Comparison of ENCODE assay signal across 34 cellular contexts in the genomic region with DNA sequence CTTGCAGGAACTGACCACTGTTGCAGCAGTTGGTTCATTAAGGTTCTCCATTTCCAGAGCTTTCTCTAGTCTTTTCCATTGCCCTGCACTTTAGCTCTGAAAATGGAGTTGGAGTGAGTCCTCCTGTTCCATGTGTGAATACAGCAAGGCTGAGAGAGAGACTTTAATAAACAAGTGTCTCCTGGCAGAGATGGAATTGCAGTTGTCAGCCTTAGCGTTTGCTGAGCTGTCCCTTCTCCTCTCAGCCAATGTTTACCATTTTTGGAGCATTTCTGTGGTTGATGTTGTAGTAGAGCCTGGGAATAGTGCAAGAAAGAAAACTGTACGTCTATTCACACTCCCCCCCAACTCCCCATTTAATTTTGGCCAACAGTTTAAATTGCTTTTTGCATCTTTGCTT. TPM values are rescaled to one million over a fixed set of nuclear protein-coding genes. Genes with fewer than 3 reads are reported as not detected.
DNase-seq lines count a peak whose midpoint lies in the region; ATAC-seq and TF ChIP-seq lines count a peak whose summit lies in the region.
"Had no signal": no experiment of that assay in that cellular context is flagged by ENCODE, and none has a peak within 500 bp of the region (broad histone marks: within the 10 kb centered on the region; RNA-seq: fewer than 3 reads in every experiment).

No MANE protein-coding gene starts in this region.

- H3K9me3 ChIP-seq in endocrine pancreas (ENCODE audit: control insufficient read depth, low read length) = no peaks in the 10 kb centered on the region
- no peaks in the 10 kb centered on the region for H3K9me3 ChIP-seq in mesenchymal stem cell (ENCODE audit: control insufficient read depth, low read length)
- H3K9me3 ChIP-seq: neutrophil, tibial nerve had no signal

- H3K23ac ChIP-seq in mesenchymal stem cell (ENCODE audit: low read length in 2 of 2) = no peak overlapping the region

- no peak overlapping the region for H3K14ac ChIP-seq in mesenchymal stem cell (ENCODE audit: low read length in 2 of 2)

- H4K8ac ChIP-seq in mesenchymal stem cell (ENCODE audit: low read length) = no peak overlapping the region

- CTCF ChIA-PET in GM10248 (lab: Yijun Ruan, JAX) = interaction anchor here (1.2 to 5.3 kb wide), 4 partner anchors 9 to 35 kb away, joined by 3 to 30 read pairs (median 4); no protein-coding TSS in a partner anchor

- H2AK5ac ChIP-seq in mesenchymal stem cell (ENCODE audit: low read length, severe bottlenecking) = no peak overlapping the region

- no peak overlapping the region for H2AFZ ChIP-seq in mesenchymal stem cell (ENCODE audit: low read depth, low read length)
- H2AFZ ChIP-seq: PC-9 had no signal

- H3K4me3 ChIP-seq in endocrine pancreas (ENCODE audit: control insufficient read depth, insufficient read depth, low read length) (peak overlapping the region; percentile 19), mesenchymal stem cell (ENCODE audit: insufficient read depth in 1 of 2, low read depth in 1 of 2, low read length in 2 of 2) (no peak overlapping the region)
- H3K4me3 ChIP-seq: PC-9, tibial nerve had no signal

- H3K18ac ChIP-seq in mesenchymal stem cell (ENCODE audit: low read depth in 1 of 2, low read length in 2 of 2) = no peak overlapping the region

- H3K27ac Mint-ChIP-seq in activated naive CD8-positive, alpha-beta T cell = peak overlapping the region; percentile 7
- H3K27ac Mint-ChIP-seq in activated naive CD8-positive, alpha-beta T cell treated with anti-CD3 and anti-CD28 coated beads for 36 hours = no peak overlapping the region
- H3K27ac Mint-ChIP-seq: mesothelial cell of epicardium, naive B cell, progenitor cell of endocrine pancreas had no signal

- H3K36me3 Mint-ChIP-seq in activated naive CD8-positive, alpha-beta T cell = peaks cover 12% of the 10 kb centered on the region
- peaks cover 38% of the 10 kb centered on the region for H3K36me3 Mint-ChIP-seq in activated naive CD8-positive, alpha-beta T cell treated with anti-CD3 and anti-CD28 coated beads for 36 hours

- H3K9ac ChIP-seq in endocrine pancreas (ENCODE audit: control insufficient read depth, insufficient read depth, low read length) (no peak overlapping the region), mesenchymal stem cell (ENCODE audit: low read length) (no peak overlapping the region)

- no peak overlapping the region for H2BK120ac ChIP-seq in mesenchymal stem cell (ENCODE audit: low read depth, low read length)

- no peaks in the 10 kb centered on the region for H3K9me3 Mint-ChIP-seq in activated naive CD8-positive, alpha-beta T cell (ENCODE audit: low read depth)
- H3K9me3 Mint-ChIP-seq in activated naive CD8-positive, alpha-beta T cell treated with anti-CD3 and anti-CD28 coated beads for 36 hours = no peaks in the 10 kb centered on the region
- H3K9me3 Mint-ChIP-seq: CD4-positive, CD25-positive, alpha-beta regulatory T cell; mesothelial cell of epicardium; naive B cell had no signal

- no peak overlapping the region for H3K4me2 ChIP-seq in mesenchymal stem cell (ENCODE audit: low read length, poor library complexity, severe bottlenecking)
- H3K4me2 ChIP-seq: PC-9 had no signal

- POLR2A ChIA-PET in GM10248 (lab: Yijun Ruan, JAX) = interaction anchor here (0.7 kb wide), 1 partner anchor 13 kb away, joined by 8 read pairs; no protein-coding TSS in a partner anchor

- H3K4me1 ChIP-seq in endocrine pancreas (ENCODE audit: control insufficient read depth, insufficient read depth, low read length) (peaks cover 13% of the 10 kb centered on the region), mesenchymal stem cell (ENCODE audit: control insufficient read depth, insufficient read depth, low read depth, low read length) (no peaks in the 10 kb centered on the region)

- H3K79me1 ChIP-seq in mesenchymal stem cell (replicated peaks; ENCODE audit: low read length, poor library complexity, severe bottlenecking) = peaks cover 39% of the 10 kb centered on the region

- no peak overlapping the region for H4K91ac ChIP-seq in mesenchymal stem cell (ENCODE audit: low read length)

- H2BK5ac ChIP-seq in mesenchymal stem cell (ENCODE audit: low read depth, low read length, poor library complexity, severe bottlenecking) = no peak overlapping the region

- H3K4ac ChIP-seq in mesenchymal stem cell (ENCODE audit: low read depth in 1 of 2, low read length in 2 of 2) = no peak overlapping the region

- 0% methylated on average over 1 of the region's 2 CpGs for WGBS in mesenchymal stem cell

- peaks cover 41% of the 10 kb centered on the region for H3K4me1 Mint-ChIP-seq in activated naive CD8-positive, alpha-beta T cell (ENCODE audit: low read depth)
- H3K4me1 Mint-ChIP-seq in activated naive CD8-positive, alpha-beta T cell treated with anti-CD3 and anti-CD28 coated beads for 36 hours = peaks cover 34% of the 10 kb centered on the region

- TF ChIP-seq CTCF in GM10248 (IDR thresholded peaks at IDR 0.05; ENCODE audit: control extremely low read depth, extremely low read depth, low read depth, missing control alignments) = no peak

- in situ Hi-C loops in G401 (cut with HindIII; ENCODE audit: low sequenced_read_pairs) = no loop called here

- H3K27ac ChIP-seq in mesenchymal stem cell (ENCODE audit: low read length, poor library complexity, severe bottlenecking) = no peak overlapping the region
- H3K27ac ChIP-seq: 22Rv1, neutrophil, tibial nerve had no signal

- peaks cover 3% of the 10 kb centered on the region for H3K36me3 ChIP-seq in endocrine pancreas (ENCODE audit: control insufficient read depth, insufficient read depth, low read length)
- H3K36me3 ChIP-seq in mesenchymal stem cell (ENCODE audit: control insufficient read depth in 1 of 2, insufficient read depth in 2 of 2, low read depth in 1 of 2, low read length in 2 of 2) = peaks cover 5 to 40% of the 10 kb centered on the region in 2 experiments

- no peak overlapping the region for H2BK12ac ChIP-seq in mesenchymal stem cell (ENCODE audit: low read length in 2 of 2)

- H3K27me3 ChIP-seq in endocrine pancreas (ENCODE audit: control insufficient read depth, insufficient read depth, low read length) (no peaks in the 10 kb centered on the region), mesenchymal stem cell (ENCODE audit: control insufficient read depth in 1 of 2, insufficient read depth in 1 of 2, low read length in 2 of 2) (no peaks in the 10 kb centered on the region)
- H3K27me3 ChIP-seq: neutrophil, tibial nerve had no signal

- H3K27me3 Mint-ChIP-seq in activated naive CD8-positive, alpha-beta T cell = no peaks in the 10 kb centered on the region
- H3K27me3 Mint-ChIP-seq in activated naive CD8-positive, alpha-beta T cell treated with anti-CD3 and anti-CD28 coated beads for 36 hours = no peaks in the 10 kb centered on the region
- H3K27me3 Mint-ChIP-seq: CD4-positive, CD25-positive, alpha-beta regulatory T cell; naive B cell; progenitor cell of endocrine pancreas had no signal

- no peak overlapping the region for H3K4me3 Mint-ChIP-seq in activated naive CD8-positive, alpha-beta T cell
- no peak overlapping the region for H3K4me3 Mint-ChIP-seq in activated naive CD8-positive, alpha-beta T cell treated with anti-CD3 and anti-CD28 coated beads for 36 hours
- H3K4me3 Mint-ChIP-seq: mesothelial cell of epicardium, naive B cell had no signal

- H2BK15ac ChIP-seq in mesenchymal stem cell (ENCODE audit: low read depth, poor library complexity, severe bottlenecking) = no peak overlapping the region

- no peak for DNase-seq in activated naive CD8-positive, alpha-beta T cell treated with anti-CD3 and anti-CD28 coated beads for 36 hours
- DNase-seq in mesenchymal stem cell = peak; percentile 83
- no peak for DNase-seq in GM10248 (ENCODE audit: extremely low spot score)
- DNase-seq in G401 (ENCODE audit: low spot score) = no peak
- no peak for DNase-seq in SW 1271 (lab: John Stamatoyannopoulos, UW)
- DNase-seq: activated CD4-positive, alpha-beta T cell treated with anti-CD3 and anti-CD28 coated beads, Interleukin-2, amount 50 U/mL, for 48 hours; activated CD4-positive, CD25-positive, alpha-beta regulatory T cell treated with anti-CD3 and anti-CD28 coated beads, Interleukin-2, amount 50 U/mL, for 72 hours; activated naive CD4-positive, alpha-beta T cell treated with Interleukin-2 at 50 U/mL for 16 hours; AML-193; amniotic stem cell; CD4-positive, CD25-positive, alpha-beta regulatory T cell; naive B cell; NCI-H1417 treated with DMSO at 0.1 percent for 48 hours; NCI-H2029 treated with DMSO at 0.1 percent for 48 hours; NCI-H2227 treated with DMSO at 0.1 percent for 48 hours; NCI-H526 treated with DMSO at 0.1 percent for 48 hours; NK-92 treated with Interleukin-12 subunit alpha and Interleukin-12 subunit beta, amount 100 ng/mL, for 24 hours; PC-9; stimulated activated CD4-positive, alpha-beta T cell treated with anti-CD3 and anti-CD28 coated beads, Interleukin-4, amount 100 ng/mL, for 24 hours; T-helper 2 cell had no signal

- ATAC-seq in HG03135 (IDR thresholded peaks at IDR 0.05; ENCODE audit: unreplicated experiment) = no peak
- ATAC-seq: Right ventricle myocardium inferior, SK-N-SH treated with all-trans-retinoic acid at 6 μM for 48 hours had no signal

RNA-seq across cellular contexts. Expression of a gene that starts 7.5 kb away (rescaled TPM):
- not detected for total RNA-seq in activated naive CD8-positive, alpha-beta T cell treated with anti-CD3 and anti-CD28 coated beads for 36 hours
- polyA plus RNA-seq in mesenchymal stem cell (2013, experiment 1 of 2) = not detected
- not detected for polyA plus RNA-seq in mesenchymal stem cell (2013, experiment 2 of 2)
- total RNA-seq in G401 (2014; rRNA removed; shearing (Covaris generic)) = not detected in 2 replicates
- total RNA-seq: CD4-positive, CD25-positive, alpha-beta regulatory T cell; endothelial cell of umbilical vein; H1; kidney epithelial cell; liver; PC-9; Right ventricle myocardium inferior had no signal
- polyA plus RNA-seq: endothelial cell of umbilical vein, H1, liver had no signal

RNA-seq across cellular contexts. Expression of a gene that starts 7.5 kb away (rescaled TPM):
- total RNA-seq in activated naive CD8-positive, alpha-beta T cell treated with anti-CD3 and anti-CD28 coated beads for 36 hours = 10 to 100 TPM; 16.3 to 16.4 TPM
- 9.8 TPM for polyA plus RNA-seq in mesenchymal stem cell (2013, experiment 1 of 2)
- polyA plus RNA-seq in mesenchymal stem cell (2013, experiment 2 of 2) = 10.0 TPM
- 6.5 and 15.1 TPM in 2 replicates for total RNA-seq in G401 (2014; rRNA removed; shearing (Covaris generic))
